9 cellular contexts compared by ENCODE assay signal in the genomic region with DNA sequence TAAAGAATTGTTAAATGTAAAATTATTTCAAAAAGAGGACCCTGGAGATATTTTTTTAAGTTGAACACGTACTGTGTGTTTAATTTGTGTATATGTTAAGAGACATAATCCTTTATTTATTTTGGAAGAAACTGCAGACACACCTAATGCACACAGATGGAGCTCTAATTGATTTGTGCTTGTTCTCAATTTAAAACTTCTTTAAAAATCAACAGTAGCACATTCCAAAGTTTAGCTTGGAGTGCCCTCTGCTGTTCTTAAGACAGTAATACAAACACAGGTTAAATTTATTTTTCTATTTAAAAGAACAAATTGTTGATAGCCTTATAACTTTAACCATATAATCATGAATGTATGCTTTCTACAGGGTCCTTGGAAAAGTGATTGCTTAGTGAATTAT.
A peak's percentile ranks its signal among the peaks of the same experiment; 100 is the strongest.
DNase-seq lines count a peak whose midpoint lies in the region; ATAC-seq and TF ChIP-seq lines count a peak whose summit lies in the region.
"Had no signal": no experiment of that assay in that cellular context is flagged by ENCODE, and none has a peak within 500 bp of the region (broad histone marks: within the 10 kb centered on the region; RNA-seq: fewer than 3 reads in every experiment).

No MANE protein-coding gene starts in this region.

- WGBS in heart right ventricle, 2 donors: 12 to 17% methylated on average over 1 of the region's 1 CpG
- WGBS in mammary epithelial cell (ENCODE audit: low coverage, missing lambda C conversion rate): 0% methylated on average over 1 of the region's 1 CpG

- H3K27ac ChIP-seq in heart right ventricle (no peak overlapping the region), right atrium auricular region (no peak overlapping the region), mammary epithelial cell (ENCODE audit: insufficient read depth, low read depth, low read length) (no peak overlapping the region)
- no peak overlapping the region for H3K27ac ChIP-seq in CD4-positive, alpha-beta memory T cell (ENCODE audit: low read depth, low read length)

- dilution Hi-C loops in mammary epithelial cell (cut with HindIII; ENCODE audit: low sequenced_read_pairs): no loop called here

- H3K9me3 ChIP-seq in heart right ventricle (peaks cover 0 to 5% (median 0%) of the 10 kb centered on the region in 11 donors), right atrium auricular region (no peaks in the 10 kb centered on the region), mammary epithelial cell (replicated peaks; ENCODE audit: insufficient read depth, low read length) (no peaks in the 10 kb centered on the region)
- no peaks in the 10 kb centered on the region for H3K9me3 ChIP-seq in CD4-positive, alpha-beta memory T cell (ENCODE audit: control insufficient read depth in 1 of 2, low read length in 2 of 2)

- no peak overlapping the region for H3K4me3 Mint-ChIP-seq in CD4-positive, alpha-beta memory T cell
- H3K4me3 Mint-ChIP-seq: activated naive CD8-positive, alpha-beta T cell treated with anti-CD3 and anti-CD28 coated beads, Interleukin-2, amount 10 ng/mL, durations not matched to agents 7 days and 5 days had no signal

- H3K27me3 ChIP-seq in heart right ventricle: peaks cover 0 to 5% (median 0%) of the 10 kb centered on the region in 7 donors
- H3K27me3 ChIP-seq in right atrium auricular region: no peaks in the 10 kb centered on the region
- no peaks in the 10 kb centered on the region for H3K27me3 ChIP-seq in mammary epithelial cell (ENCODE audit: insufficient read depth, low read length)
- H3K27me3 ChIP-seq in CD4-positive, alpha-beta memory T cell (ENCODE audit: insufficient read depth, low read length): no peaks in the 10 kb centered on the region

- H3K27ac Mint-ChIP-seq in CD4-positive, alpha-beta memory T cell: no peak overlapping the region
- H3K27ac Mint-ChIP-seq: activated naive CD8-positive, alpha-beta T cell treated with anti-CD3 and anti-CD28 coated beads, Interleukin-2, amount 10 ng/mL, durations not matched to agents 7 days and 5 days had no signal

- H3K36me3 Mint-ChIP-seq in CD4-positive, alpha-beta memory T cell: no peaks in the 10 kb centered on the region
- H3K36me3 Mint-ChIP-seq: activated naive CD8-positive, alpha-beta T cell treated with anti-CD3 and anti-CD28 coated beads, Interleukin-2, amount 10 ng/mL, durations not matched to agents 7 days and 5 days had no signal

- H3K27me3 Mint-ChIP-seq in CD4-positive, alpha-beta memory T cell: no peaks in the 10 kb centered on the region
- H3K27me3 Mint-ChIP-seq: activated naive CD8-positive, alpha-beta T cell treated with anti-CD3 and anti-CD28 coated beads, Interleukin-2, amount 10 ng/mL, durations not matched to agents 7 days and 5 days had no signal

- H3K9me3 Mint-ChIP-seq in CD4-positive, alpha-beta memory T cell: peaks cover 0 to 15% (median 3%) of the 10 kb centered on the region in 8 donors
- H3K9me3 Mint-ChIP-seq: activated naive CD8-positive, alpha-beta T cell treated with anti-CD3 and anti-CD28 coated beads, Interleukin-2, amount 10 ng/mL, durations not matched to agents 7 days and 5 days had no signal

- POLR2A ChIA-PET in CD4-positive, alpha-beta memory T cell (lab: Charles Lee; ENCODE audit: partially characterized antibody): no interaction called here

- in situ Hi-C loops in mammary epithelial cell (cut with MboI; ENCODE audit: low sequenced_read_pairs in 2 of 2): no loop called here

- no peaks in the 10 kb centered on the region for H3K79me2 ChIP-seq in mammary epithelial cell (ENCODE audit: insufficient read depth, low read length)

- H3K4me2 ChIP-seq in mammary epithelial cell (ENCODE audit: insufficient read depth, low read depth, low read length): no peak overlapping the region

- no peaks in the 10 kb centered on the region for H3K4me1 ChIP-seq in heart right ventricle
- no peaks in the 10 kb centered on the region for H3K4me1 ChIP-seq in right atrium auricular region
- no peaks in the 10 kb centered on the region for H3K4me1 ChIP-seq in mammary epithelial cell (ENCODE audit: insufficient read depth, low read length)
- H3K4me1 ChIP-seq in CD4-positive, alpha-beta memory T cell (ENCODE audit: insufficient read depth, low read length): no peaks in the 10 kb centered on the region

- H3K36me3 ChIP-seq in heart right ventricle: no peaks in the 10 kb centered on the region
- no peaks in the 10 kb centered on the region for H3K36me3 ChIP-seq in right atrium auricular region
- H3K36me3 ChIP-seq in mammary epithelial cell (ENCODE audit: insufficient read depth, low read length): no peaks in the 10 kb centered on the region
- no peaks in the 10 kb centered on the region for H3K36me3 ChIP-seq in CD4-positive, alpha-beta memory T cell (ENCODE audit: insufficient read depth, low read length)

- no peak overlapping the region for H3K9ac ChIP-seq in mammary epithelial cell (ENCODE audit: insufficient read depth, low read length)

- ATAC-seq in heart right ventricle: no peak

- DNase-seq in heart right ventricle (no peak), right atrium auricular region (ENCODE audit: low spot score) (no peak), NCI-H524 (lab: John Stamatoyannopoulos, UW) (peak; percentile 57 to 89), mammary epithelial cell (peak; percentile 14), myocyte (ENCODE audit: low read depth) (peak; percentile 35)
- no peak for DNase-seq in CD4-positive, alpha-beta memory T cell
- no peak for DNase-seq in activated CD8-positive, alpha-beta memory T cell treated with anti-CD3 and anti-CD28 coated beads, Interleukin-2, amount 50 U/mL, for 4 hours
- DNase-seq in activated effector memory CD4-positive, alpha-beta T cell treated with Interleukin-2 at 50 U/mL for 16 hours: no peak
- DNase-seq: activated naive CD8-positive, alpha-beta T cell treated with anti-CD3 and anti-CD28 coated beads, Interleukin-2, amount 10 ng/mL, durations not matched to agents 7 days and 5 days had no signal

- H4K20me1 ChIP-seq in mammary epithelial cell (ENCODE audit: insufficient read depth, low read length): no peaks in the 10 kb centered on the region

- TF ChIP-seq CTCF in heart right ventricle (IDR thresholded peaks at IDR 0.05) (peak in 8 of 9 donors; percentile 17 to 66 (median 54)), right atrium auricular region (IDR thresholded peaks at IDR 0.05) (peak in 1 of 2 donors; percentile 64), mammary epithelial cell (conservative IDR thresholded peaks at IDR 0.05 in 1 of 2, IDR thresholded peaks at IDR 0.05 in 1 of 2; ENCODE audit: extremely low read depth in 1 of 2, insufficient read depth in 1 of 2, low read depth in 1 of 2, low read length in 2 of 2) (peak; percentile 46 to 63)

- H3K4me3 ChIP-seq in heart right ventricle (no peak overlapping the region), right atrium auricular region (no peak overlapping the region), mammary epithelial cell (replicated peaks in 1 of 3; ENCODE audit: insufficient read depth in 1 of 3, low read depth in 2 of 3, low read length in 3 of 3) (no peak overlapping the region)
- no peak overlapping the region for H3K4me3 ChIP-seq in CD4-positive, alpha-beta memory T cell (ENCODE audit: low read length in 2 of 2)

- CTCF ChIA-PET in mammary epithelial cell (lab: Charles Lee; ENCODE audit: low non-redundant PET): interaction anchor here (0.6 to 0.7 kb wide), 3 partner anchors 162 to 1926 kb away, joined by 3 to 35 read pairs (median 5); no protein-coding TSS in a partner anchor
- CTCF ChIA-PET in CD4-positive, alpha-beta memory T cell (lab: Charles Lee; ENCODE audit: partially characterized antibody): no interaction called here

- no peak overlapping the region for H2AFZ ChIP-seq in mammary epithelial cell (ENCODE audit: low read depth, low read length)

- BruUV-seq in mammary epithelial cell (replicated peaks; lab: Mats Ljungman, UMichigan): no TSS peak

- intact Hi-C loops in heart right ventricle (cut with DNase I): no loop called here
- intact Hi-C loops in mammary epithelial cell (cut with micrococcal nuclease): loop anchor here (5.0 to 10.0 kb wide), 4 partner anchors 158 to 1258 kb away; no protein-coding TSS in a partner anchor
- intact Hi-C loops in CD4-positive, alpha-beta memory T cell (cut with micrococcal nuclease): loop anchor here (10.0 kb wide), 1 partner anchor 552 kb away; no protein-coding TSS in a partner anchor

- H3K4me1 Mint-ChIP-seq in CD4-positive, alpha-beta memory T cell: no peaks in the 10 kb centered on the region
- H3K4me1 Mint-ChIP-seq: activated naive CD8-positive, alpha-beta T cell treated with anti-CD3 and anti-CD28 coated beads, Interleukin-2, amount 10 ng/mL, durations not matched to agents 7 days and 5 days had no signal

Comparison
In these comparisons a context has a peak if more than half of its experiments do, and no peak if none do; other contexts are left out.
1. DNase-seq: peak in NCI-H524 (2 of 2), mammary epithelial cell (single experiment) and myocyte (single experiment); none in heart right ventricle (0 of 2), right atrium auricular region (single experiment), CD4-positive, alpha-beta memory T cell (0 of 5), activated CD8-positive, alpha-beta memory T cell treated with anti-CD3 and anti-CD28 coated beads, Interleukin-2, amount 50 U/mL, for 4 hours (single experiment) and activated effector memory CD4-positive, alpha-beta T cell treated with Interleukin-2 at 50 U/mL for 16 hours (single experiment).
2. intact Hi-C loops: an anchor here in mammary epithelial cell (5.0 to 10.0 kb wide) and CD4-positive, alpha-beta memory T cell (10.0 kb wide); none called in heart right ventricle.